Comparison of ENCODE assay signal across 1 cellular context in genomic region chr13:98853791-98854191, GRCh38.
TF ChIP-seq lines count a peak whose summit lies in the region.

No MANE protein-coding gene starts in this region.

TF ChIP-seq in GM23338, 12 proteins besides CTCF, POLR2A, EP300 and RAD21 (continued from another document):
- TF ChIP-seq EZH2 (IDR thresholded peaks at IDR 0.05; ENCODE audit: low read depth, unreplicated experiment) (no peak), EZH2phosphoT487 (IDR thresholded peaks at IDR 0.05; ENCODE audit: unreplicated experiment) (no peak), NANOG (IDR thresholded peaks at IDR 0.05; ENCODE audit: borderline replicate concordance) (no peak)
